In the genomic region with DNA sequence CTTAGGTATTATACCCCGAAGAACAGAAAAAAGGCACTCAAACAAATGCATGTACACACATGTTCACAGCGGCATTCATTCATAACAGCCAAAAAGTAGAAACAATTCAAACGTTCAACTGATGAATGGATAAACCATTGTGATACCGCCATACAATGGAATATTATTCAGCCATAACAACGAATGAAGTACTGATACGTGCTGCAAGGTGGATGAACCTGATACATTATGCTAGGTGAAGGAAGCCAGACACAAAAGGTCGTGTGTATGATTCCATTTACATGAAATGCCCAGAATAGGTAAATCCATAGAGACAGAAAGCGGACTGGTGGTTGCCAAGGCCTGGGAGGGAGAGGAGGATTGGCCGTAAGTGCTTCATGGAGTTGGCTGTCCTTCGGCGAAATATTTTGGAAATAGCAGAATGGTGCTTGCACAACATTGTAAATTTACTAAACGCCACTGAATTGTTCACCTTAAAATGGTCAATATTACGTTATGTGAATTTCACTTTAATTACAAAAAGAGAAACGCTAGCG, we compare ENCODE assay signal across 8 cellular contexts.
DNase-seq lines count a peak whose midpoint lies in the region; ATAC-seq, FAIRE-seq and TF ChIP-seq lines count a peak whose summit lies in the region.

No MANE protein-coding gene starts in this region.

- H3K4me1 ChIP-seq in ACC112 (ENCODE audit: control insufficient read depth, insufficient read depth, low read length, unreplicated experiment), result peaks cover 21% of the 10 kb centered on the region
- H3K4me1 ChIP-seq in naive thymus-derived CD4-positive, alpha-beta T cell (ENCODE audit: control insufficient read depth in 2 of 2, insufficient read depth in 2 of 2, low read length in 2 of 2), result peaks cover 33% of the 10 kb centered on the region in 2 donors

- H2AFZ ChIP-seq in ACC112 (ENCODE audit: low read length, unreplicated experiment), result peak overlapping the region; percentile 93

- peak overlapping the region; percentile 89 for H3K27ac Mint-ChIP-seq in endothelial cell (ENCODE audit: unreplicated experiment)
- peak overlapping the region; percentile 91 to 99 (median 96) for H3K27ac Mint-ChIP-seq in naive thymus-derived CD4-positive, alpha-beta T cell

- CTCF ChIA-PET in naive thymus-derived CD4-positive, alpha-beta T cell (lab: Charles Lee), result no interaction called here

- peaks cover 25% of the 10 kb centered on the region for H3K79me2 ChIP-seq in ACC112 (ENCODE audit: control insufficient read depth, insufficient read depth, low read length, unreplicated experiment)

- no peaks in the 10 kb centered on the region for H3K9me3 ChIP-seq in naive thymus-derived CD4-positive, alpha-beta T cell (ENCODE audit: control insufficient read depth in 2 of 3, low read length in 3 of 3)

- H3K4me3 Mint-ChIP-seq in endothelial cell (ENCODE audit: unreplicated experiment), result peak overlapping the region; percentile 99
- peak overlapping the region; percentile 83 to 100 (median 96) for H3K4me3 Mint-ChIP-seq in naive thymus-derived CD4-positive, alpha-beta T cell

- H3K9me3 Mint-ChIP-seq in endothelial cell (ENCODE audit: unreplicated experiment), result peaks cover 5% of the 10 kb centered on the region
- H3K9me3 Mint-ChIP-seq in naive thymus-derived CD4-positive, alpha-beta T cell, result no peaks in the 10 kb centered on the region

- TF ChIP-seq CTCF in endothelial cell (IDR thresholded peaks at IDR 0.05; ENCODE audit: unreplicated experiment), result no peak

- peak overlapping the region; percentile 60 for H3K27ac ChIP-seq in ACC112 (ENCODE audit: low read depth, low read length)
- H3K27ac ChIP-seq in naive thymus-derived CD4-positive, alpha-beta T cell (ENCODE audit: low read depth, low read length), result peak overlapping the region; percentile 82

- peaks cover 17% of the 10 kb centered on the region for H3K4me1 Mint-ChIP-seq in endothelial cell (ENCODE audit: unreplicated experiment)
- peaks cover 36 to 79% (median 70%) of the 10 kb centered on the region in 7 donors for H3K4me1 Mint-ChIP-seq in naive thymus-derived CD4-positive, alpha-beta T cell

- no peaks in the 10 kb centered on the region for H3K27me3 ChIP-seq in ACC112 (ENCODE audit: insufficient read depth, low read length)
- no peaks in the 10 kb centered on the region for H3K27me3 ChIP-seq in naive thymus-derived CD4-positive, alpha-beta T cell (ENCODE audit: control insufficient read depth in 2 of 2, insufficient read depth in 2 of 2, low read length in 2 of 2)

- POLR2A ChIA-PET in naive thymus-derived CD4-positive, alpha-beta T cell (lab: Charles Lee), result interaction anchor here (0.7 to 3.5 kb wide), 5 partner anchors 95 to 850 kb away, joined by 3 to 17 read pairs (median 6); partner anchors contain the start of genes ELP2, INO80C, RPRD1A and SLC39A6

- H3K27me3 Mint-ChIP-seq in endothelial cell (ENCODE audit: unreplicated experiment), result peaks cover 12% of the 10 kb centered on the region
- no peaks in the 10 kb centered on the region for H3K27me3 Mint-ChIP-seq in naive thymus-derived CD4-positive, alpha-beta T cell

- H3K36me3 ChIP-seq in ACC112 (ENCODE audit: insufficient read depth, low read length), result peaks cover 12% of the 10 kb centered on the region
- peaks cover 4 to 18% (median 6%) of the 10 kb centered on the region in 3 experiments for H3K36me3 ChIP-seq in naive thymus-derived CD4-positive, alpha-beta T cell (ENCODE audit: control insufficient read depth in 2 of 3, insufficient read depth in 3 of 3, low read length in 3 of 3)

- H3K36me3 Mint-ChIP-seq in endothelial cell (ENCODE audit: low read depth, unreplicated experiment), result peaks cover 10% of the 10 kb centered on the region
- H3K36me3 Mint-ChIP-seq in naive thymus-derived CD4-positive, alpha-beta T cell, result peaks cover 5 to 20% (median 16%) of the 10 kb centered on the region in 5 donors

- no peak for DNase-seq in GM18507 (ENCODE audit: extremely low spot score, insufficient read length, low read depth)
- DNase-seq in RKO (ENCODE audit: low spot score), result peak; percentile 44
- no peak for DNase-seq in endothelial cell (ENCODE audit: low spot score)
- peak in 1 of 9 donors; percentile 24 for DNase-seq in naive thymus-derived CD4-positive, alpha-beta T cell
- no peak for DNase-seq in GM19239 (ENCODE audit: insufficient read length, low spot score)
- no peak for DNase-seq in islet precursor cell

- peak; percentile 7 for ATAC-seq in HG02981 (IDR thresholded peaks at IDR 0.05; ENCODE audit: unreplicated experiment)
- ATAC-seq in naive thymus-derived CD4-positive, alpha-beta T cell, result no peak

- FAIRE-seq in GM18507 (lab: Jason Lieb, UNC), result peak; percentile 36
- no peak for FAIRE-seq in GM19239 (lab: Jason Lieb, UNC)

- peak overlapping the region; percentile 99 for H3K4me3 ChIP-seq in ACC112 (ENCODE audit: low read depth, low read length)
- peak overlapping the region; percentile 76 for H3K4me3 ChIP-seq in naive thymus-derived CD4-positive, alpha-beta T cell (ENCODE audit: low read length)

- intact Hi-C loops in naive thymus-derived CD4-positive, alpha-beta T cell (cut with micrococcal nuclease), result loop anchor here (1.0 to 5.0 kb wide), 22 partner anchors 21 to 1109 kb away; partner anchors contain the start of genes ELP2 (in 2 of the 2), INO80C (in 2 of the 2), RPRD1A (in 2 of the 2) and SLC39A6 (in 2 of the 2)
